In the genomic region with DNA sequence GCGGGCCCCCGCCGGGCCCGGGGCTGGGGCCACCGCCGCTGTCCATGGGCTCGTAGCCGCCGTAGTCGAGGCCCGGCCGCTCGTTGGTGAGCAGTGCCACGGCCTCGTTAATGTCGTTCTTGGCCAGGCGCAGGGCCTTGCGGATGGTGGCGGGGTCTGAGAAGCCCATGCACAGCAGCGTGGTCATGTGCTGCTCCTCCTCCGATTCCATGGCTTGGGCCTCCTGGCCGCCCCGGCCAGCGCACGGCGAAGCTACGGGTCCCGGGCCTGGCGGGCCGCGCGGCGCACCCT, we compare ENCODE assay signal across 8 cellular contexts. TPM values are rescaled to one million over a fixed set of nuclear protein-coding genes. Genes with fewer than 3 reads are reported as not detected.
A peak's percentile ranks its signal among the peaks of the same experiment; 100 is the strongest.
DNase-seq lines count a peak whose midpoint lies in the region; ATAC-seq and TF ChIP-seq lines count a peak whose summit lies in the region.

No MANE protein-coding gene starts in this region.

- no peaks in the 10 kb centered on the region for H3K36me3 ChIP-seq in OCI-LY3 (replicated peaks; ENCODE audit: low read depth, low read length)
- H3K36me3 ChIP-seq in left lung: no peaks in the 10 kb centered on the region

- peaks cover 29% of the 10 kb centered on the region for H4K20me1 ChIP-seq in OCI-LY3 (ENCODE audit: insufficient read depth, low read length)

- peak; percentile 21 for ATAC-seq in HG02870 (IDR thresholded peaks at IDR 0.05; ENCODE audit: unreplicated experiment)
- ATAC-seq in left lung: peak; percentile 4

- intact Hi-C loops in left lung (cut with DNase I): no loop called here

- no peak overlapping the region for H2AFZ ChIP-seq in OCI-LY3 (ENCODE audit: low read depth, low read length)

- no peaks in the 10 kb centered on the region for H3K36me3 Mint-ChIP-seq in chondrocyte (ENCODE audit: low read depth)
- H3K36me3 Mint-ChIP-seq in stimulated activated naive CD8-positive, alpha-beta T cell treated with anti-CD3 and anti-CD28 coated beads, Interleukin-15, Interleukin-2, amounts not matched to agents 100 ng/mL and 50 ng/mL, for 24 hours (ENCODE audit: low read depth): peaks cover 11% of the 10 kb centered on the region

- H3K9me3 ChIP-seq in OCI-LY3 (ENCODE audit: insufficient read depth, low read length) (no peaks in the 10 kb centered on the region), left lung (no peaks in the 10 kb centered on the region)

- H3K27ac ChIP-seq in OCI-LY3 (ENCODE audit: low read length) (peak overlapping the region; percentile 60), left lung (peak overlapping the region; percentile 94)

- H3K27ac Mint-ChIP-seq in chondrocyte (ENCODE audit: unreplicated experiment): no peak overlapping the region
- no peak overlapping the region for H3K27ac Mint-ChIP-seq in stimulated activated naive CD8-positive, alpha-beta T cell treated with anti-CD3 and anti-CD28 coated beads, Interleukin-15, Interleukin-2, amounts not matched to agents 100 ng/mL and 50 ng/mL, for 24 hours

- no peaks in the 10 kb centered on the region for H3K9me3 Mint-ChIP-seq in chondrocyte (ENCODE audit: low read depth)
- no peaks in the 10 kb centered on the region for H3K9me3 Mint-ChIP-seq in stimulated activated naive CD8-positive, alpha-beta T cell treated with anti-CD3 and anti-CD28 coated beads, Interleukin-15, Interleukin-2, amounts not matched to agents 100 ng/mL and 50 ng/mL, for 24 hours

- H3K4me3 ChIP-seq in OCI-LY3 (ENCODE audit: low read length) (peak overlapping the region; percentile 99), left lung (peak overlapping the region; percentile 81 to 88)

- H3K27me3 ChIP-seq in OCI-LY3 (ENCODE audit: low read depth, low read length) (no peaks in the 10 kb centered on the region), left lung (no peaks in the 10 kb centered on the region)

- TF ChIP-seq CTCF in OCI-LY3 (IDR thresholded peaks at IDR 0.05; ENCODE audit: low read depth, low read length) (no peak), chondrocyte (IDR thresholded peaks at IDR 0.05) (no peak), left lung (IDR thresholded peaks at IDR 0.05) (no peak)

- no peaks in the 10 kb centered on the region for H3K27me3 Mint-ChIP-seq in chondrocyte (ENCODE audit: low read depth)
- no peaks in the 10 kb centered on the region for H3K27me3 Mint-ChIP-seq in stimulated activated naive CD8-positive, alpha-beta T cell treated with anti-CD3 and anti-CD28 coated beads, Interleukin-15, Interleukin-2, amounts not matched to agents 100 ng/mL and 50 ng/mL, for 24 hours

- H3K4me1 Mint-ChIP-seq in chondrocyte (ENCODE audit: low read depth): peaks cover 61% of the 10 kb centered on the region
- peaks cover 72% of the 10 kb centered on the region for H3K4me1 Mint-ChIP-seq in stimulated activated naive CD8-positive, alpha-beta T cell treated with anti-CD3 and anti-CD28 coated beads, Interleukin-15, Interleukin-2, amounts not matched to agents 100 ng/mL and 50 ng/mL, for 24 hours (ENCODE audit: low read depth)

- H3K4me1 ChIP-seq in OCI-LY3 (ENCODE audit: low read length): peaks cover 46% of the 10 kb centered on the region
- peaks cover 25 to 68% of the 10 kb centered on the region in 2 donors for H3K4me1 ChIP-seq in left lung

- peak; percentile 42 for DNase-seq in stimulated activated CD4-positive, alpha-beta T cell treated with anti-CD3 and anti-CD28 coated beads, Interleukin-15, amount 100 ng/mL, for 24 hours
- DNase-seq in stimulated activated CD4-positive, alpha-beta T cell treated with anti-CD3 and anti-CD28 coated beads, Interleukin-12 subunit alpha, Interleukin-12 subunit beta, amount 100 ng/mL, for 4 hours: no peak
- no peak for DNase-seq in chondrocyte (ENCODE audit: low spot score)
- peak in 1 of 2 donors; percentile 42 for DNase-seq in left lung
- DNase-seq in NCI-H1436 (lab: John Stamatoyannopoulos, UW): no peak

- H3K4me3 Mint-ChIP-seq in chondrocyte (ENCODE audit: unreplicated experiment): peak overlapping the region; percentile 94
- peak overlapping the region; percentile 86 for H3K4me3 Mint-ChIP-seq in stimulated activated naive CD8-positive, alpha-beta T cell treated with anti-CD3 and anti-CD28 coated beads, Interleukin-15, Interleukin-2, amounts not matched to agents 100 ng/mL and 50 ng/mL, for 24 hours

- H3K9ac ChIP-seq in OCI-LY3 (ENCODE audit: low read length): peak overlapping the region; percentile 96

- peaks cover 61% of the 10 kb centered on the region for H3K79me2 ChIP-seq in OCI-LY3 (ENCODE audit: low read length)

- peak overlapping the region; percentile 93 for H3K4me2 ChIP-seq in OCI-LY3 (ENCODE audit: low read length)

RNA-seq across cellular contexts. Expression of a gene that starts 0.3 kb away (rescaled TPM):
- total RNA-seq in chondrocyte: 22.7 to 28.9 TPM (median 25.8 TPM) in 3 replicates
- total RNA-seq in left lung: 10 to 100 TPM; 26.1 to 42.3 TPM
